29 cellular contexts compared by ENCODE assay signal in the genomic region with DNA sequence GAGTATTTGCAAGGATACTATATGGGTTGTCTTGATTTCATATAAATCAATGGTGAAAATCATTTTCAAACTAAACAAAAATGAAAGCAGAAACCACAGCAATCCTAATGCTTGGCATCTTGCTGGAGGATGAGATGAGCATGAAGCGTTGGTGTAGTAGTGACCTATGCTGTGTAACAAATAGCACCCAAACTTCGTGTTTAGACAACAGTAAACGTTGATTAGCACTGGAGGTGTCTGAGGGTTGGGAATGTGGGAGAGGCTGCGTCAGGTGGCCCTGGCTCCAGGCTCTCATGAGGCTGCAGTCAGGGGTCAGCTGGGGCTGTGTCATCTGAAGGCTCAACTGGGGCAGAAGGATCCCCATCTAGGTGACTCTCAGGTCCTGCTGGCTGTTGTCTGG.
"Had no signal": no experiment of that assay in that cellular context is flagged by ENCODE, and none has a peak within 500 bp of the region (broad histone marks: within the 10 kb centered on the region; RNA-seq: fewer than 3 reads in every experiment).

No MANE protein-coding gene starts in this region.

- H2AFZ ChIP-seq: neural progenitor cell, parathyroid adenoma had no signal

- H3K36me3 ChIP-seq: neural progenitor cell, neutrophil, ovary, spleen, suprapubic skin, tibial artery, transverse colon, upper lobe of right lung, vagina had no signal

- H3K9ac ChIP-seq: neural progenitor cell, parathyroid adenoma had no signal

- DNase-seq: naive thymus-derived CD4-positive, alpha-beta T cell; natural killer cell; nucleus accumbens; ovary; psoas muscle; spleen; stimulated activated CD4-positive, alpha-beta T cell treated with anti-CD3 and anti-CD28 coated beads, Interleukin-12 subunit alpha, Interleukin-12 subunit beta, amount 100 ng/mL, for 4 hours; stimulated activated CD4-positive, alpha-beta T cell treated with anti-CD3 and anti-CD28 coated beads, Interleukin-1b, Interleukin-23, amount 100 ng/mL, for 48 hours; stimulated activated CD4-positive, alpha-beta T cell treated with anti-CD3 and anti-CD28 coated beads, Interleukin-4, amount 100 ng/mL, for 1 hour; stimulated activated CD4-positive, alpha-beta T cell treated with anti-CD3 and anti-CD28 coated beads, Interleukin-4, amount 100 ng/mL, for 4 hours; stimulated activated CD8-positive, alpha-beta memory T cell treated with anti-CD3 and anti-CD28 coated beads, Interleukin-4, amount 100 ng/mL, for 48 hours; stimulated activated naive CD4-positive, alpha-beta T cell; stimulated activated naive CD8-positive, alpha-beta T cell treated with anti-CD3 and anti-CD28 coated beads, Interleukin-15, amount 100 ng/mL, for 72 hours; stimulated activated naive CD8-positive, alpha-beta T cell treated with anti-CD3 and anti-CD28 coated beads, Interleukin-15, Interleukin-2, amounts not matched to agents 100 U/mL and 50 U/mL, for 24 hours; substantia nigra; testis; tibial artery; transverse colon; upper lobe of right lung had no signal

- H3K27ac ChIP-seq: neural progenitor cell, neutrophil, ovary, parathyroid adenoma, psoas muscle, skin epidermis, spleen, suprapubic skin, testis, tibial artery, transverse colon, upper lobe of right lung, vagina had no signal

- H3K79me2 ChIP-seq: parathyroid adenoma had no signal

- H3K27me3 ChIP-seq: ovary, testis, vagina had no signal

- H3K4me1 ChIP-seq: neural progenitor cell, parathyroid adenoma, psoas muscle, spleen, suprapubic skin, testis, tibial artery, transverse colon, upper lobe of right lung, vagina had no signal

- H3K4me3 ChIP-seq: neural progenitor cell, ovary, psoas muscle, skin epidermis, smooth muscle cell, spleen, suprapubic skin, testis, tibial artery, transverse colon, upper lobe of right lung, vagina had no signal

- H3K4me2 ChIP-seq: neural progenitor cell, smooth muscle cell had no signal

- ATAC-seq: naive thymus-derived CD4-positive, alpha-beta T cell; natural killer cell; psoas muscle; right cardiac atrium; sciatic nerve; stimulated activated memory B cell treated with anti-CD40 and anti-IgM and Interleukin-4, amounts not matched to agents 10 μg/mL and 1 μg/mL and 100 μg/mL, for 72 hours; stimulated activated naive CD8-positive, alpha-beta T cell treated with anti-CD3 and anti-CD28 coated beads, Interleukin-15, amount 100 ng/mL, for 72 hours; upper lobe of right lung had no signal

- H3K9me3 ChIP-seq: neutrophil, psoas muscle, suprapubic skin, testis, transverse colon, upper lobe of right lung, vagina had no signal
